8 cellular contexts compared by ENCODE assay signal in the genomic region with DNA sequence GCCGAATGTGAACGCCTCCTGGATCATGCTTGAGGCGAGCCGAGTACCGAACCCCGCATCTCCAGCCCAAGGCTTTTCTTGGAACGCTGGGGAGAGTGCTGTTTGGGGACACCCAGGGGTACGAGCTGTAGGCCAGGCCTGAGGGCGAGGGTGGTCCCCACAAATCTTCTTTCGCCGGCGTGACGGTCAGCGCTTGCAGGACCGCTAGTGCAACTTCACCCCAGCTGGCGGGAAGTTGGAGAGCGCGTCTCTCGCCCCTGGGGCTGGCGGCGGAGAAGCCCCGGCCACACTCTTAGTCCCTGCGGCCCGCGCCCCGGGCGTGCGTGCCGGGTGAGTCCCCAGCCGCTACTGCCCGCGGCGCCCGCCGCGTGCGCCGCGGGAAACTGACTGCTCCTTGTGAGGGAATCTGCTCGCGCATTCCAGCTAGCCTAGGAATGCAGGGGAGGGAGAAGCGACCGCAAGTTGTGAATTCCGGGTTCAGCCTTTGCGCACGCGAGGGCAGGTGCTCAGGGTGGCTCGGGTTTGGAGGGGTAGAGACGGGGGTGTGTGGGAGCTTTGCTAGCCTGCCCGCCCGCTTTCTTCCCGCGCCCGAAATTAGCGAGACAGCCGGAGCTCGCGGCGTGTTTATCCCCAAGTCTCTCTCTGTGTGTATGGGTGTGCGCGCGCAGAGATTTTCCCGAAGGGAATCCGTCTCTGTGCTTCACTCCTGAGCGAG. TPM values are rescaled to one million over a fixed set of nuclear protein-coding genes. Genes with fewer than 3 reads are reported as not detected.
DNase-seq lines count a peak whose midpoint lies in the region; ATAC-seq and TF ChIP-seq lines count a peak whose summit lies in the region.

No MANE protein-coding gene starts in this region.

- no peaks in the 10 kb centered on the region for H3K36me3 ChIP-seq in A673 (ENCODE audit: insufficient read depth, low read length, poor library complexity, severe bottlenecking)
- H3K36me3 ChIP-seq in neuron (ENCODE audit: insufficient read depth, low read length) = no peaks in the 10 kb centered on the region

- H3K4me1 ChIP-seq in A673 (ENCODE audit: insufficient read depth, low read length, poor library complexity, severe bottlenecking) (peaks cover 13% of the 10 kb centered on the region), neuron (ENCODE audit: insufficient read depth, low read length) (peaks cover 29% of the 10 kb centered on the region)

- POLR2A ChIA-PET in A673 (lab: Charles Lee; ENCODE audit: low non-redundant PET) = no interaction called here

- no TSS peak for BruUV-seq in A673 (replicated peaks; lab: Mats Ljungman, UMichigan)

- H3K9me3 ChIP-seq in A673 (ENCODE audit: low read depth, low read length, poor library complexity, severe bottlenecking) = no peaks in the 10 kb centered on the region
- H3K9me3 ChIP-seq in neuron (ENCODE audit: low read length) = no peaks in the 10 kb centered on the region

- intact Hi-C loops in A673 (cut with micrococcal nuclease; ENCODE audit: unreplicated experiment) = no loop called here

- peak overlapping the region; percentile 99 for H2AFZ ChIP-seq in neuron (ENCODE audit: low read depth, low read length)

- CTCF ChIA-PET in A673 (lab: Charles Lee) = interaction anchor here (0.6 to 1.1 kb wide), 7 partner anchors 8 to 521 kb away, joined by 3 to 9 read pairs (median 4); no protein-coding TSS in a partner anchor

- TF ChIP-seq CTCF in A673 (conservative IDR thresholded peaks at IDR 0.05; ENCODE audit: low read depth, low read length) (no peak), GM20000 (IDR thresholded peaks at IDR 0.05; ENCODE audit: extremely low read depth, missing control alignments) (no peak), omental fat pad (IDR thresholded peaks at IDR 0.05) (no peak)

- DNase-seq in A673 (ENCODE audit: low spot score) (peak; percentile 62), GM20000 (ENCODE audit: low spot score) (peak; percentile 58), T1000 (lab: John Stamatoyannopoulos, UW) (peak; percentile 35), fibroblast of gingiva (ENCODE audit: low read depth) (peak; percentile 19), omental fat pad (ENCODE audit: low spot score) (no peak)

- H3K27ac ChIP-seq in A673 (ENCODE audit: low read depth, low read length, poor library complexity, severe bottlenecking) = no peak overlapping the region

- peak overlapping the region; percentile 50 for H3K4me3 ChIP-seq in A673 (ENCODE audit: low read depth, low read length, poor library complexity, severe bottlenecking)
- peak overlapping the region; percentile 53 for H3K4me3 ChIP-seq in neuron (ENCODE audit: low read length)

- ATAC-seq in GM21360 (IDR thresholded peaks at IDR 0.05; ENCODE audit: unreplicated experiment) (no peak), GM21423 (IDR thresholded peaks at IDR 0.05; ENCODE audit: unreplicated experiment) (no peak), omental fat pad (ENCODE audit: low FRiP score) (no peak)

- H3K27me3 ChIP-seq in A673 (replicated peaks; ENCODE audit: insufficient read depth, low read depth, low read length, poor library complexity) = peaks cover 94% of the 10 kb centered on the region
- peaks cover 80% of the 10 kb centered on the region for H3K27me3 ChIP-seq in neuron (ENCODE audit: insufficient read depth, low read length)

RNA-seq across cellular contexts. Expression of a gene that starts 0.9 kb away (rescaled TPM):
- total RNA-seq in A673 (2021) (0.07 TPM in 1 of 2 replicates, not detected in the other), omental fat pad (under 1 TPM in 2 of 4 donors, not detected in 2; 0.16 to 0.28 TPM)
